In genomic region chr20:19067986-19068385, GRCh38 we compare ENCODE assay signal across 7 cellular contexts.
"Had no signal": no experiment of that assay in that cellular context is flagged by ENCODE, and none has a peak within 500 bp of the region (broad histone marks: within the 10 kb centered on the region; RNA-seq: fewer than 3 reads in every experiment).

No MANE protein-coding gene starts in this region.

- ATAC-seq: HepG2, K562 had no signal

- H3K27ac ChIP-seq: HL-60 had no signal

- H3K4me3 ChIP-seq: K562 had no signal

- H3K27ac Mint-ChIP-seq: IgD-negative memory B cell had no signal

- DNase-seq: IMR-90, KBM-7, KG1 had no signal

- H3K4me3 Mint-ChIP-seq: IgD-negative memory B cell had no signal
